ENCODE assay signal across 8 cellular contexts in the genomic region with DNA sequence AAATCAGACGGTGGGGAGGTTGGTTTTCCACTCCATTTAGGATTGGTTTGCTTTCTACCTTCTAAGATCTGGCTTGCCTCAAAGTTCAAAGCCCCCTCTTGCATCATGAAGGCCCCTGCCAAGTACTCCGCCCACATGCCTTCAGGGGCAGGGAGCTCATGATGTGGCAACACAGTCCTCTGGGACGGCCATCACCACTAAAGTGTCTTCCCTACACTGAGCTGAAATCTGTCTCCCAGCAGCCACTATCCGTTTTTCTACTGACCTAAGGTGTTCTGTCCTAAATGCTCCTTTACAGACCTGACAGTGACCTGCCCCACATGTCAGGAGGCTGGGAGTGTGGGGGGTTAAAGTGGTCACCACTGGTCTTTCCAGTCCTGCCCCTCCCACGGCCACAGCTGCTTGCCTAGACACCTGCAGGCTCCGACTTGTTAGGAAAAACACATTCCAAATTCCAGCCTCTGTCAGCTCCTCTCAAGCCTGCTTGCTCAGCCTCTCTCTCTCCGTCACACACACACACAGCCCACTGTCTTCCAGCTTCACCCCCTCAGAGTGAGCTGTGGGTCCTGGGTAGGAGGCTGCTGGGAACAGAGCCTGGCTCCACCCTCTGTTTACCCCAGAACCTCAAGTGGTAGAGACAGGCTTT. TPM values are rescaled to one million over a fixed set of nuclear protein-coding genes. Genes with fewer than 3 reads are reported as not detected.
DNase-seq lines count a peak whose midpoint lies in the region; ATAC-seq, FAIRE-seq and TF ChIP-seq lines count a peak whose summit lies in the region.

No MANE protein-coding gene starts in this region.

- no peaks in the 10 kb centered on the region for H3K27me3 ChIP-seq in RWPE2 (ENCODE audit: insufficient read depth, poor library complexity, severe bottlenecking)
- no peaks in the 10 kb centered on the region for H3K27me3 ChIP-seq in gastroesophageal sphincter

- H3K27ac ChIP-seq in RWPE2 (ENCODE audit: poor library complexity, severe bottlenecking) (peak overlapping the region; percentile 98), gastroesophageal sphincter (peak overlapping the region in 3 of 4 donors; percentile 77 to 93 (median 82))

- CTCF ChIA-PET in HEK293T (lab: Yijun Ruan, JAX): no interaction called here

- no peak for TF ChIP-seq POLR2A in gastroesophageal sphincter (IDR thresholded peaks at IDR 0.05)

- no peaks in the 10 kb centered on the region; the same call in 1 of the 2 replicates for H3K36me3 ChIP-seq in RWPE2 (ENCODE audit: low read depth)
- no peaks in the 10 kb centered on the region for H3K36me3 ChIP-seq in gastroesophageal sphincter

- H3K9me3 ChIP-seq in RWPE2 (ENCODE audit: severe bottlenecking) (no peaks in the 10 kb centered on the region), gastroesophageal sphincter (no peaks in the 10 kb centered on the region)

- H3K4me3 ChIP-seq in RWPE2 (ENCODE audit: severe bottlenecking): no peak overlapping the region
- H3K4me3 ChIP-seq in gastroesophageal sphincter: no peak overlapping the region

- POLR2A ChIA-PET in HEK293T (lab: Yijun Ruan, JAX): no interaction called here

- peak; percentile 66 for ATAC-seq in RWPE2 (ENCODE audit: low read depth)
- peak; percentile 68 for ATAC-seq in gastroesophageal sphincter
- no peak for ATAC-seq in HG02938 (IDR thresholded peaks at IDR 0.05; ENCODE audit: unreplicated experiment)

- H3K4me1 ChIP-seq in RWPE2 (ENCODE audit: insufficient read depth, poor library complexity, severe bottlenecking) (peaks cover 78% of the 10 kb centered on the region), gastroesophageal sphincter (peaks cover 7 to 89% (median 64%) of the 10 kb centered on the region in 3 donors)

- TF ChIP-seq CTCF in RWPE2 (IDR thresholded peaks at IDR 0.05; ENCODE audit: poor library complexity, severe bottlenecking): no peak
- no peak for TF ChIP-seq CTCF in gastroesophageal sphincter (IDR thresholded peaks at IDR 0.05)

- no peak for FAIRE-seq in RCC 7860 (lab: Jason Lieb, UNC)

- no peak for TF ChIP-seq EP300 in gastroesophageal sphincter (IDR thresholded peaks at IDR 0.05)

- peak; percentile 57 for DNase-seq in H4 (ENCODE audit: low spot score)
- peak; percentile 94 for DNase-seq in RWPE2 (ENCODE audit: low spot score)
- DNase-seq in renal cortical epithelial cell (ENCODE audit: low read depth): peak; percentile 62
- no peak for DNase-seq in HEK293T (ENCODE audit: extremely low spot score)
- no peak for DNase-seq in HCEC 1CT
- no peak for DNase-seq in RCC 7860 (ENCODE audit: low spot score)

- 19 to 20% methylated on average over 2 to 3 of the region's 7 CpGs for WGBS in gastroesophageal sphincter (ENCODE audit: low coverage in 1 of 2), 2 donors

TF ChIP-seq in HEK293T, 16 proteins besides CTCF, POLR2A, EP300 and RAD21:
- TF ChIP-seq HDGF (IDR thresholded peaks at IDR 0.05; ENCODE audit: borderline replicate concordance) (no peak), ARNT (IDR thresholded peaks at IDR 0.05) (no peak), FOXK2 (IDR thresholded peaks at IDR 0.05) (no peak), L3MBTL2 (conservative IDR thresholded peaks at IDR 0.05) (no peak), SUZ12 (IDR thresholded peaks at IDR 0.05) (no peak)
- TF ChIP-seq, protein P1, sequence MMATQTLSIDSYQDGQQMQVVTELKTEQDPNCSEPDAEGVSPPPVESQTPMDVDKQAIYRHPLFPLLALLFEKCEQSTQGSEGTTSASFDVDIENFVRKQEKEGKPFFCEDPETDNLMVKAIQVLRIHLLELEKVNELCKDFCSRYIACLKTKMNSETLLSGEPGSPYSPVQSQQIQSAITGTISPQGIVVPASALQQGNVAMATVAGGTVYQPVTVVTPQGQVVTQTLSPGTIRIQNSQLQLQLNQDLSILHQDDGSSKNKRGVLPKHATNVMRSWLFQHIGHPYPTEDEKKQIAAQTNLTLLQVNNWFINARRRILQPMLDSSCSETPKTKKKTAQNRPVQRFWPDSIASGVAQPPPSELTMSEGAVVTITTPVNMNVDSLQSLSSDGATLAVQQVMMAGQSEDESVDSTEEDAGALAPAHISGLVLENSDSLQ (IDR thresholded peaks at IDR 0.05): no peak

RNA-seq across cellular contexts. Expression of a gene that starts 44.9 kb away (rescaled TPM):
- 8.7 and 10.1 TPM in 2 replicates for total RNA-seq in H4 (2014; rRNA removed; shearing (Covaris generic))
- total RNA-seq in gastroesophageal sphincter (10 to 100 TPM in 3 of 4 donors, 1 to 10 TPM in 1; 9.7 to 17.5 (median 14.2) TPM), renal cortical epithelial cell (36.6 and 37.3 TPM in 2 replicates)

Comparison
In these comparisons a context has a peak if more than half of its experiments do, and no peak if none do; other contexts are left out.
1. DNase-seq: peak in H4 (single experiment), RWPE2 (single experiment) and renal cortical epithelial cell (single experiment); none in HEK293T (single experiment), HCEC 1CT (single experiment) and RCC 7860 (single experiment).